In the genomic region with DNA sequence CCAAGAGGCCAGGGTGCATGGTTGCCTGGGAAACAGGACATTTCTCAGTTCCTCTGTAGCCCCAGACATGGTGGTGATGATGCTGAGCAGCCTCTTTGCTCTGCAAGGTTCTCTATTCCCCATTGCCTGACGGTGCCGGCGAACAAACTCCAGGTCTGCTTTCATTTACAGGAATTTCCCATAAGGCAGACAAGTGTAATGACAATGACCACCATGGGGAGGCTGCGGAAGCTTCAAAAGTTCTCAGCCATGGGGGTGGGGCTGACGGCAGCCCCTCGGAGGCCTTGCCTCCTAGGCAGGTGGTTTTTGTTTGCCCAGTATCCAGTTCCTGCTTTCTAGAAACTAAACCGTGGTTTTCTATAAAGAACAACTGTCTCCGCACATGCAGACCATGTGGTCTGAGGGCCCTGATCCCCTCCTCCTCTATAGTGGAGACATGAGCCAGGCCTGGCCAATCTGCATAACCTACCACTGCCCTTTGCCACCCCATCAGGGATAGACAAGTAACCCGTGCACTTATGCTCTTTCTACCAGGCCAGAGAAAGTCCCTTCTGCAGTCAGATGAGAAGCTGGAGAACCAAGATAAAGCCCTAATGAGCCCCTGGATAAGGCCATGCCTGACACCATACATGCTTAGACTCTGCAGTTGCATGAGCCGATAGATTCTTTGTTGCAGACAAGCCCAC, we compare ENCODE assay signal across 9 cellular contexts. TPM values are rescaled to one million over a fixed set of nuclear protein-coding genes. Genes with fewer than 3 reads are reported as not detected.
A peak's percentile ranks its signal among the peaks of the same experiment; 100 is the strongest.
DNase-seq lines count a peak whose midpoint lies in the region; ATAC-seq and TF ChIP-seq lines count a peak whose summit lies in the region.
"Had no signal": no experiment of that assay in that cellular context is flagged by ENCODE, and none has a peak within 500 bp of the region (broad histone marks: within the 10 kb centered on the region; RNA-seq: fewer than 3 reads in every experiment).

No MANE protein-coding gene starts in this region.

- H3K9me3 ChIP-seq in smooth muscle cell (replicated peaks; ENCODE audit: low read depth): no peaks in the 10 kb centered on the region
- H3K9me3 ChIP-seq: Caco-2 had no signal

- H3K4me2 ChIP-seq in smooth muscle cell: no peak overlapping the region

- no peak for DNase-seq in activated naive CD8-positive, alpha-beta T cell treated with anti-CD3 and anti-CD28 coated beads, Interleukin-2, amount 10 ng/mL, durations not matched to agents 7 days and 5 days
- no peak for DNase-seq in activated naive CD8-positive, alpha-beta T cell treated with anti-CD3 and anti-CD28 coated beads for 36 hours
- DNase-seq in SHP77 (lab: John Stamatoyannopoulos, UW): peak; percentile 58 to 71
- DNase-seq in smooth muscle cell (lab: John Stamatoyannopoulos, UW; ENCODE audit: unreplicated experiment): no peak
- no peak for DNase-seq in kidney tubule cell (ENCODE audit: low spot score)
- DNase-seq in ACHN: no peak
- DNase-seq in NCI-H524 treated with DMSO at 0.1 percent for 48 hours (lab: John Stamatoyannopoulos, UW): no peak

- TF ChIP-seq CTCF in smooth muscle cell (IDR thresholded peaks at IDR 0.05; ENCODE audit: borderline replicate concordance, insufficient read depth, poor library complexity, severe bottlenecking): peak; percentile 3

- H4K20me1 ChIP-seq in smooth muscle cell (ENCODE audit: low read depth): no peaks in the 10 kb centered on the region

- no peaks in the 10 kb centered on the region for H3K9me3 Mint-ChIP-seq in activated naive CD8-positive, alpha-beta T cell treated with anti-CD3 and anti-CD28 coated beads, Interleukin-2, amount 10 ng/mL, durations not matched to agents 7 days and 5 days
- H3K9me3 Mint-ChIP-seq in activated naive CD8-positive, alpha-beta T cell treated with anti-CD3 and anti-CD28 coated beads for 36 hours: no peaks in the 10 kb centered on the region

- H3K9ac ChIP-seq in smooth muscle cell (ENCODE audit: low read depth): no peak overlapping the region

- H3K36me3 Mint-ChIP-seq in activated naive CD8-positive, alpha-beta T cell treated with anti-CD3 and anti-CD28 coated beads, Interleukin-2, amount 10 ng/mL, durations not matched to agents 7 days and 5 days: peaks cover 2% of the 10 kb centered on the region
- H3K36me3 Mint-ChIP-seq in activated naive CD8-positive, alpha-beta T cell treated with anti-CD3 and anti-CD28 coated beads for 36 hours: peaks cover 7% of the 10 kb centered on the region

- peak overlapping the region; percentile 42 for H3K27ac Mint-ChIP-seq in activated naive CD8-positive, alpha-beta T cell treated with anti-CD3 and anti-CD28 coated beads, Interleukin-2, amount 10 ng/mL, durations not matched to agents 7 days and 5 days
- H3K27ac Mint-ChIP-seq in activated naive CD8-positive, alpha-beta T cell treated with anti-CD3 and anti-CD28 coated beads for 36 hours: no peak overlapping the region

- H3F3A ChIP-seq in smooth muscle cell (ENCODE audit: low read depth): no peaks in the 10 kb centered on the region

- no peaks in the 10 kb centered on the region for H3K27me3 ChIP-seq in smooth muscle cell (ENCODE audit: low read depth)

- H3K27ac ChIP-seq in smooth muscle cell (ENCODE audit: low read depth): no peak overlapping the region

- 79% methylated on average over 10 of the region's 10 CpGs for WGBS in smooth muscle cell (ENCODE audit: low lambda C conversion rate)

- POLR2A ChIA-PET in activated naive CD8-positive, alpha-beta T cell treated with anti-CD3 and anti-CD28 coated beads, Interleukin-2, amount 10 ng/mL, durations not matched to agents 7 days and 5 days (lab: Charles Lee): no interaction called here

- H3K4me1 Mint-ChIP-seq in activated naive CD8-positive, alpha-beta T cell treated with anti-CD3 and anti-CD28 coated beads, Interleukin-2, amount 10 ng/mL, durations not matched to agents 7 days and 5 days: peaks cover 6% of the 10 kb centered on the region
- peaks cover 4% of the 10 kb centered on the region for H3K4me1 Mint-ChIP-seq in activated naive CD8-positive, alpha-beta T cell treated with anti-CD3 and anti-CD28 coated beads for 36 hours

- H3K4me3 Mint-ChIP-seq in activated naive CD8-positive, alpha-beta T cell treated with anti-CD3 and anti-CD28 coated beads, Interleukin-2, amount 10 ng/mL, durations not matched to agents 7 days and 5 days: no peak overlapping the region
- H3K4me3 Mint-ChIP-seq in activated naive CD8-positive, alpha-beta T cell treated with anti-CD3 and anti-CD28 coated beads for 36 hours: no peak overlapping the region

- H3K36me3 ChIP-seq in smooth muscle cell (ENCODE audit: low read depth): no peaks in the 10 kb centered on the region

- H3K4me3 ChIP-seq in smooth muscle cell: no peak overlapping the region

- no peaks in the 10 kb centered on the region for H3K79me2 ChIP-seq in smooth muscle cell (ENCODE audit: low read depth)

- in situ Hi-C loops in ACHN (cut with HindIII; ENCODE audit: low pct_ligation_motif_present, low pct_unique_long_range_greater_than_20kb, low sequenced_read_pairs): no loop called here

- peak; percentile 30 for ATAC-seq in activated naive CD8-positive, alpha-beta T cell treated with anti-CD3 and anti-CD28 coated beads, Interleukin-2, amount 10 ng/mL, durations not matched to agents 7 days and 5 days (ENCODE audit: low read depth)
- peak; percentile 79 for ATAC-seq in HG03135 (IDR thresholded peaks at IDR 0.05; ENCODE audit: unreplicated experiment)

- H3K4me1 ChIP-seq in smooth muscle cell (ENCODE audit: low read depth): no peaks in the 10 kb centered on the region
- H3K4me1 ChIP-seq: Caco-2 had no signal

- H3K27me3 Mint-ChIP-seq in activated naive CD8-positive, alpha-beta T cell treated with anti-CD3 and anti-CD28 coated beads, Interleukin-2, amount 10 ng/mL, durations not matched to agents 7 days and 5 days: no peaks in the 10 kb centered on the region
- H3K27me3 Mint-ChIP-seq in activated naive CD8-positive, alpha-beta T cell treated with anti-CD3 and anti-CD28 coated beads for 36 hours: no peaks in the 10 kb centered on the region

- H2AFZ ChIP-seq in smooth muscle cell (ENCODE audit: low read depth): no peak overlapping the region

RNA-seq across cellular contexts. Expression of a gene that starts 54.0 kb away (rescaled TPM):
- under 1 TPM in 1 of 2 experiments, not detected in 1; 0.09 TPM for total RNA-seq in activated naive CD8-positive, alpha-beta T cell treated with anti-CD3 and anti-CD28 coated beads, Interleukin-2, amount 10 ng/mL, durations not matched to agents 7 days and 5 days
- total RNA-seq in activated naive CD8-positive, alpha-beta T cell treated with anti-CD3 and anti-CD28 coated beads for 36 hours: under 1 TPM; 0.19 to 0.22 TPM
- total RNA-seq in smooth muscle cell: 0.04 and 0.13 TPM in 2 replicates
- polyA plus RNA-seq in smooth muscle cell: 6.8 and 7.9 TPM in 2 replicates
- total RNA-seq: Caco-2 had no signal

Comparison
In these comparisons a context has a peak if more than half of its experiments do, and no peak if none do; other contexts are left out.
1. DNase-seq: peak in SHP77 (2 of 2); none in activated naive CD8-positive, alpha-beta T cell treated with anti-CD3 and anti-CD28 coated beads, Interleukin-2, amount 10 ng/mL, durations not matched to agents 7 days and 5 days (single experiment), activated naive CD8-positive, alpha-beta T cell treated with anti-CD3 and anti-CD28 coated beads for 36 hours (single experiment), smooth muscle cell (single experiment), kidney tubule cell (single experiment), ACHN (single experiment) and NCI-H524 treated with DMSO at 0.1 percent for 48 hours (single experiment).